ENCODE assay signal across 1 cellular context in genomic region chr12:102417055-102417454, GRCh38.
TF ChIP-seq lines count a peak whose summit lies in the region.

No MANE protein-coding gene starts in this region.

TF ChIP-seq in HepG2, 621 proteins besides CTCF, POLR2A, EP300 and RAD21 (continued from another document and continues in another):
- TF ChIP-seq ZSCAN31 (CRISPR knock-in tag; IDR thresholded peaks at IDR 0.05; ENCODE audit: low read depth) (no peak), SNAPC2 (CRISPR knock-in tag; IDR thresholded peaks at IDR 0.05) (no peak), KIAA2018 (CRISPR knock-in tag; IDR thresholded peaks at IDR 0.05; ENCODE audit: borderline replicate concordance) (no peak), ZNF503 (CRISPR knock-in tag; IDR thresholded peaks at IDR 0.05) (no peak), FLYWCH1 (CRISPR knock-in tag; IDR thresholded peaks at IDR 0.05) (no peak), ZNF609 (CRISPR knock-in tag; IDR thresholded peaks at IDR 0.05; ENCODE audit: borderline replicate concordance) (no peak), PCBP1 (IDR thresholded peaks at IDR 0.05; ENCODE audit: borderline replicate concordance, low read depth, low read length) (no peak), RNF2 (conservative IDR thresholded peaks at IDR 0.05; ENCODE audit: low read depth) (no peak), ZBTB8A (CRISPR knock-in tag; IDR thresholded peaks at IDR 0.05; ENCODE audit: borderline replicate concordance, low read depth) (no peak), NAIF1 (CRISPR knock-in tag; IDR thresholded peaks at IDR 0.05; ENCODE audit: borderline replicate concordance) (no peak), RBFOX2 (IDR thresholded peaks at IDR 0.05; ENCODE audit: low read depth, low read length) (no peak), NR2F6 (IDR thresholded peaks at IDR 0.05) (peak; percentile 86), NR2F6 (CRISPR knock-in tag; IDR thresholded peaks at IDR 0.05) (peak; percentile 87), ZNF446 (CRISPR knock-in tag; IDR thresholded peaks at IDR 0.05) (no peak), ZNF234 (CRISPR knock-in tag; conservative IDR thresholded peaks at IDR 0.05) (no peak), ZNF713 (CRISPR knock-in tag; IDR thresholded peaks at IDR 0.05) (no peak), ATF6 (CRISPR knock-in tag; conservative IDR thresholded peaks at IDR 0.05) (no peak), ZNF280B (CRISPR knock-in tag; IDR thresholded peaks at IDR 0.05; ENCODE audit: borderline replicate concordance) (no peak), AGO2 (optimal IDR thresholded peaks at IDR 0.05; ENCODE audit: low read depth, low read length) (no peak), ZNF761 (CRISPR knock-in tag; conservative IDR thresholded peaks at IDR 0.05) (no peak), RARA (CRISPR knock-in tag; IDR thresholded peaks at IDR 0.05) (peak; percentile 66), ARID5B (CRISPR knock-in tag; IDR thresholded peaks at IDR 0.05) (peak; percentile 67), SMARCE1 (IDR thresholded peaks at IDR 0.05; ENCODE audit: borderline replicate concordance) (no peak), EZH2 (conservative IDR thresholded peaks at IDR 0.05; ENCODE audit: low read depth, low read length) (no peak), CBX2 (IDR thresholded peaks at IDR 0.05; ENCODE audit: low read depth, low read length) (no peak), CBX2 (CRISPR knock-in tag; IDR thresholded peaks at IDR 0.05; ENCODE audit: low read depth) (no peak), ZNF230 (CRISPR knock-in tag; IDR thresholded peaks at IDR 0.05) (no peak), MZF1 (CRISPR knock-in tag; IDR thresholded peaks at IDR 0.05; ENCODE audit: borderline replicate concordance) (no peak), WIZ (CRISPR knock-in tag; IDR thresholded peaks at IDR 0.05) (no peak), ZBTB38 (CRISPR knock-in tag; IDR thresholded peaks at IDR 0.05) (no peak), ARID2 (CRISPR knock-in tag; IDR thresholded peaks at IDR 0.05; ENCODE audit: borderline replicate concordance) (no peak), SP1 (IDR thresholded peaks at IDR 0.05) (no peak), SP1 (CRISPR knock-in tag; IDR thresholded peaks at IDR 0.05) (no peak), ZNF607 (CRISPR knock-in tag; IDR thresholded peaks at IDR 0.05; ENCODE audit: borderline replicate concordance) (no peak), CREM (IDR thresholded peaks at IDR 0.05) (peak; percentile 21; the same call in 1 of the 2 replicates), CREM (CRISPR knock-in tag; IDR thresholded peaks at IDR 0.05) (no peak)
- TF ChIP-seq, protein P1, sequence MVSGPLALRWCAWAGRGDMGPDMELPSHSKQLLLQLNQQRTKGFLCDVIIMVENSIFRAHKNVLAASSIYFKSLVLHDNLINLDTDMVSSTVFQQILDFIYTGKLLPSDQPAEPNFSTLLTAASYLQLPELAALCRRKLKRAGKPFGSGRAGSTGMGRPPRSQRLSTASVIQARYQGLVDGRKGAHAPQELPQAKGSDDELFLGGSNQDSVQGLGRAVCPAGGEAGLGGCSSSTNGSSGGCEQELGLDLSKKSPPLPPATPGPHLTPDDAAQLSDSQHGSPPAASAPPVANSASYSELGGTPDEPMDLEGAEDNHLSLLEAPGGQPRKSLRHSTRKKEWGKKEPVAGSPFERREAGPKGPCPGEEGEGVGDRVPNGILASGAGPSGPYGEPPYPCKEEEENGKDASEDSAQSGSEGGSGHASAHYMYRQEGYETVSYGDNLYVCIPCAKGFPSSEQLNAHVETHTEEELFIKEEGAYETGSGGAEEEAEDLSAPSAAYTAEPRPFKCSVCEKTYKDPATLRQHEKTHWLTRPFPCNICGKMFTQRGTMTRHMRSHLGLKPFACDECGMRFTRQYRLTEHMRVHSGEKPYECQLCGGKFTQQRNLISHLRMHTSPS (CRISPR knock-in tag; IDR thresholded peaks at IDR 0.05; ENCODE audit: low read depth), result no peak
